1 cellular context compared by ENCODE assay signal in genomic region chr11:18566406-18566805, GRCh38.
TF ChIP-seq lines count a peak whose summit lies in the region.

No MANE protein-coding gene starts in this region.

TF ChIP-seq in A549, 52 proteins besides CTCF, POLR2A, EP300 and RAD21:
- TF ChIP-seq REST (IDR thresholded peaks at IDR 0.05) = no peak
- TF ChIP-seq MAX (IDR thresholded peaks at IDR 0.05) = no peak
- no peak for TF ChIP-seq HOXA7 (CRISPR knock-in tag; IDR thresholded peaks at IDR 0.05)
- no peak for TF ChIP-seq ZNF302 (CRISPR knock-in tag; IDR thresholded peaks at IDR 0.05)
